Comparison of ENCODE assay signal across 13 cellular contexts in genomic region chr9:16344343-16344742, GRCh38.
DNase-seq lines count a peak whose midpoint lies in the region; ATAC-seq and TF ChIP-seq lines count a peak whose summit lies in the region.
"Had no signal": no experiment of that assay in that cellular context is flagged by ENCODE, and none has a peak within 500 bp of the region (broad histone marks: within the 10 kb centered on the region; RNA-seq: fewer than 3 reads in every experiment).

No MANE protein-coding gene starts in this region.

- POLR2A ChIA-PET in CD8-positive, alpha-beta memory T cell (lab: Charles Lee): no interaction called here

- H3K36me3 ChIP-seq in heart right ventricle: no peaks in the 10 kb centered on the region
- no peaks in the 10 kb centered on the region for H3K36me3 ChIP-seq in CD8-positive, alpha-beta memory T cell (ENCODE audit: insufficient read depth, low read length)
- H3K36me3 ChIP-seq: prostate gland, SJSA1 had no signal

- no peaks in the 10 kb centered on the region for H3K27me3 ChIP-seq in heart right ventricle
- H3K27me3 ChIP-seq in CD8-positive, alpha-beta memory T cell (ENCODE audit: insufficient read depth, low read length, poor library complexity, severe bottlenecking): no peaks in the 10 kb centered on the region
- H3K27me3 ChIP-seq: SJSA1 had no signal

- H3K27ac ChIP-seq in heart right ventricle: peak overlapping the region in 5 of 10 donors; percentile 31 to 82 (median 52)
- no peak overlapping the region for H3K27ac ChIP-seq in CD8-positive, alpha-beta memory T cell (ENCODE audit: low read depth, low read length)
- H3K27ac ChIP-seq: prostate gland, SJSA1 had no signal

- no peak overlapping the region for H3K27ac Mint-ChIP-seq in osteocyte (ENCODE audit: unreplicated experiment)
- H3K27ac Mint-ChIP-seq in CD8-positive, alpha-beta memory T cell: no peak overlapping the region
- H3K27ac Mint-ChIP-seq: activated CD8-positive, alpha-beta T cell treated with anti-CD3 and anti-CD28 coated beads for 36 hours had no signal

- TF ChIP-seq CTCF in heart right ventricle (IDR thresholded peaks at IDR 0.05) (no peak), retinal pigment epithelial cell (conservative IDR thresholded peaks at IDR 0.05; ENCODE audit: low read depth, low read length) (no peak), osteocyte (IDR thresholded peaks at IDR 0.05) (no peak)

- DNase-seq in EH (ENCODE audit: low read depth): peak; percentile 92
- peak; percentile 36 for DNase-seq in T1000 (lab: John Stamatoyannopoulos, UW)
- DNase-seq in heart right ventricle: no peak
- peak; percentile 56 for DNase-seq in retinal pigment epithelial cell (ENCODE audit: low read depth)
- no peak for DNase-seq in osteocyte (ENCODE audit: extremely low spot score, unreplicated experiment)
- DNase-seq in CD8-positive, alpha-beta memory T cell: no peak
- DNase-seq: activated CD8-positive, alpha-beta T cell treated with anti-CD3 and anti-CD28 coated beads for 36 hours; DND-41; NCI-H2029 had no signal

- peaks cover 34% of the 10 kb centered on the region for H3K4me1 Mint-ChIP-seq in osteocyte (ENCODE audit: unreplicated experiment)
- H3K4me1 Mint-ChIP-seq in CD8-positive, alpha-beta memory T cell: no peaks in the 10 kb centered on the region

- H3K27me3 Mint-ChIP-seq in osteocyte (ENCODE audit: unreplicated experiment): no peaks in the 10 kb centered on the region
- H3K27me3 Mint-ChIP-seq in CD8-positive, alpha-beta memory T cell: no peaks in the 10 kb centered on the region
- H3K27me3 Mint-ChIP-seq: activated CD8-positive, alpha-beta T cell treated with anti-CD3 and anti-CD28 coated beads for 36 hours had no signal

- CTCF ChIA-PET in CD8-positive, alpha-beta memory T cell (lab: Charles Lee): no interaction called here

- H3K4me3 Mint-ChIP-seq in osteocyte (ENCODE audit: unreplicated experiment): no peak overlapping the region
- no peak overlapping the region for H3K4me3 Mint-ChIP-seq in CD8-positive, alpha-beta memory T cell
- H3K4me3 Mint-ChIP-seq: activated CD8-positive, alpha-beta T cell treated with anti-CD3 and anti-CD28 coated beads for 36 hours had no signal

- no peak overlapping the region for H3K4me3 ChIP-seq in heart right ventricle
- no peak overlapping the region for H3K4me3 ChIP-seq in retinal pigment epithelial cell (ENCODE audit: low read length)
- H3K4me3 ChIP-seq in CD8-positive, alpha-beta memory T cell (ENCODE audit: low read length): no peak overlapping the region
- H3K4me3 ChIP-seq: prostate gland, SJSA1 had no signal

- H3K36me3 Mint-ChIP-seq in osteocyte (ENCODE audit: unreplicated experiment): no peaks in the 10 kb centered on the region
- no peaks in the 10 kb centered on the region for H3K36me3 Mint-ChIP-seq in CD8-positive, alpha-beta memory T cell

- no peaks in the 10 kb centered on the region for H3K9me3 ChIP-seq in heart right ventricle
- no peaks in the 10 kb centered on the region for H3K9me3 ChIP-seq in CD8-positive, alpha-beta memory T cell (ENCODE audit: low read length)
- H3K9me3 ChIP-seq: prostate gland, SJSA1 had no signal

- peaks cover 4 to 27% (median 13%) of the 10 kb centered on the region in 9 donors for H3K4me1 ChIP-seq in heart right ventricle
- no peaks in the 10 kb centered on the region for H3K4me1 ChIP-seq in CD8-positive, alpha-beta memory T cell (ENCODE audit: insufficient read depth, low read length)
- H3K4me1 ChIP-seq: prostate gland had no signal

- peak in 6 of 8 donors; percentile 9 to 65 (median 35) for ATAC-seq in heart right ventricle
- no peak for ATAC-seq in HG03039 (IDR thresholded peaks at IDR 0.05; ENCODE audit: unreplicated experiment)
- ATAC-seq in HG03097 (IDR thresholded peaks at IDR 0.05; ENCODE audit: low FRiP score, unreplicated experiment): no peak
- ATAC-seq: activated CD8-positive, alpha-beta T cell treated with anti-CD3 and anti-CD28 coated beads for 36 hours had no signal

- intact Hi-C loops in heart right ventricle (cut with DNase I): loop anchor here in 2 of 10 donors (10.0 kb wide), 3 partner anchors 60 to 140 kb away; no protein-coding TSS in a partner anchor

- no peaks in the 10 kb centered on the region for H3K9me3 Mint-ChIP-seq in osteocyte (ENCODE audit: unreplicated experiment)
- peaks cover 0 to 17% (median 9%) of the 10 kb centered on the region in 5 donors for H3K9me3 Mint-ChIP-seq in CD8-positive, alpha-beta memory T cell
- H3K9me3 Mint-ChIP-seq: activated CD8-positive, alpha-beta T cell treated with anti-CD3 and anti-CD28 coated beads for 36 hours had no signal

- 64 to 77% methylated on average over 6 of the region's 6 CpGs for WGBS in heart right ventricle, 2 donors

Comparison
In these comparisons a context has a peak if more than half of its experiments do, and no peak if none do; other contexts are left out.
1. DNase-seq: peak in EH (single experiment), T1000 (single experiment) and retinal pigment epithelial cell (single experiment); none in heart right ventricle (0 of 2), osteocyte (single experiment) and CD8-positive, alpha-beta memory T cell (0 of 5).
2. ATAC-seq: peak in heart right ventricle (6 of 8); none in HG03039 (single experiment) and HG03097 (single experiment).